Comparison of ENCODE assay signal across 1 cellular context in genomic region chr5:60699549-60700346, GRCh38.
TF ChIP-seq lines count a peak whose summit lies in the region.

TSS of gene DEPDC1B (minus strand) at chr5:60700166. CDS start at chr5:60700093, 73 bp downstream.

TF ChIP-seq in HepG2, 621 proteins besides CTCF, POLR2A, EP300 and RAD21 (continued from another document and continues in another):
- peak; percentile 7; the same call in 1 of the 2 replicates for TF ChIP-seq PAXIP1 (CRISPR knock-in tag; conservative IDR thresholded peaks at IDR 0.05)
- TF ChIP-seq ZBTB4 (CRISPR knock-in tag; IDR thresholded peaks at IDR 0.05; ENCODE audit: borderline replicate concordance): 0 out of 2 replicates have a peak, but pooled peaks have one; percentile 53
- peak; percentile 40; the same call in 1 of the 2 replicates for TF ChIP-seq ELK4 (CRISPR knock-in tag; IDR thresholded peaks at IDR 0.05; ENCODE audit: borderline replicate concordance)
- peak; percentile 63; the same call in 1 of the 2 replicates for TF ChIP-seq ZNF20 (CRISPR knock-in tag; IDR thresholded peaks at IDR 0.05)
- peak; percentile 41 for TF ChIP-seq HNRNPK (IDR thresholded peaks at IDR 0.05; ENCODE audit: low read depth, low read length, poor library complexity, severe bottlenecking)
- TF ChIP-seq KDM3A (CRISPR knock-in tag; IDR thresholded peaks at IDR 0.05; ENCODE audit: low read depth): peak; percentile 67; the same call in 1 of the 2 replicates
- TF ChIP-seq ZNF644 (CRISPR knock-in tag; IDR thresholded peaks at IDR 0.05; ENCODE audit: low read depth): no peak
- TF ChIP-seq ZNF282 (IDR thresholded peaks at IDR 0.05; ENCODE audit: partially characterized antibody): no peak
- TF ChIP-seq PHF5A (CRISPR knock-in tag; IDR thresholded peaks at IDR 0.05; ENCODE audit: low read depth, unreplicated experiment): no peak
- no peak for TF ChIP-seq ZNF224 (CRISPR knock-in tag; IDR thresholded peaks at IDR 0.05)
- 0 out of 2 replicates have a peak, but pooled peaks have one; percentile 19 for TF ChIP-seq ZNF629 (CRISPR knock-in tag; conservative IDR thresholded peaks at IDR 0.05)
- peak; percentile 81; the same call in 1 of the 2 replicates for TF ChIP-seq GLI4 (CRISPR knock-in tag; IDR thresholded peaks at IDR 0.05; ENCODE audit: borderline replicate concordance)
- no peak for TF ChIP-seq ATF7 (IDR thresholded peaks at IDR 0.05)
- TF ChIP-seq ATF7 (CRISPR knock-in tag; IDR thresholded peaks at IDR 0.05): no peak
- TF ChIP-seq ZNF468 (CRISPR knock-in tag; IDR thresholded peaks at IDR 0.05): peak; percentile 93; the same call in 1 of the 2 replicates
- no peak for TF ChIP-seq MBNL3 (CRISPR knock-in tag; conservative IDR thresholded peaks at IDR 0.05)
- 0 out of 2 replicates have a peak, but pooled peaks have one; percentile 30 for TF ChIP-seq ZNF512B (CRISPR knock-in tag; IDR thresholded peaks at IDR 0.05; ENCODE audit: borderline replicate concordance)
- TF ChIP-seq ZNF713 (CRISPR knock-in tag; IDR thresholded peaks at IDR 0.05): no peak
- no peak for TF ChIP-seq LRRFIP1 (CRISPR knock-in tag; conservative IDR thresholded peaks at IDR 0.05)
- no peak for TF ChIP-seq CHD4 (IDR thresholded peaks at IDR 0.05; ENCODE audit: borderline replicate concordance, low read length)
- TF ChIP-seq NR2C2 (CRISPR knock-in tag; IDR thresholded peaks at IDR 0.05; ENCODE audit: borderline replicate concordance): no peak
- TF ChIP-seq PRDM15 (CRISPR knock-in tag; IDR thresholded peaks at IDR 0.05): 0 out of 2 replicates have a peak, but pooled peaks have one; percentile 56
- no peak for TF ChIP-seq ETS1 (CRISPR knock-in tag; IDR thresholded peaks at IDR 0.05)
- no peak for TF ChIP-seq NCOA5 (CRISPR knock-in tag; IDR thresholded peaks at IDR 0.05)
- TF ChIP-seq ZNF232 (CRISPR knock-in tag; IDR thresholded peaks at IDR 0.05; ENCODE audit: borderline replicate concordance): no peak; the same call in 1 of the 2 replicates
- TF ChIP-seq SMAD1 (CRISPR knock-in tag; IDR thresholded peaks at IDR 0.05; ENCODE audit: borderline replicate concordance, low read depth): no peak; the same call in 1 of the 2 replicates
- TF ChIP-seq ISX (CRISPR knock-in tag; conservative IDR thresholded peaks at IDR 0.05): no peak
- 0 out of 2 replicates have a peak, but pooled peaks have one; percentile 16 for TF ChIP-seq MEIS1 (CRISPR knock-in tag; IDR thresholded peaks at IDR 0.05; ENCODE audit: borderline replicate concordance)
- no peak; the same call in 1 of the 2 replicates for TF ChIP-seq ZNF724P (CRISPR knock-in tag; IDR thresholded peaks at IDR 0.05; ENCODE audit: borderline replicate concordance)
- TF ChIP-seq ELF4 (CRISPR knock-in tag; IDR thresholded peaks at IDR 0.05; ENCODE audit: borderline replicate concordance): no peak; the same call in 1 of the 2 replicates
- no peak for TF ChIP-seq SRSF9 (IDR thresholded peaks at IDR 0.05; ENCODE audit: borderline replicate concordance, insufficient read depth, low read depth, low read length, poor library complexity, severe bottlenecking)
- TF ChIP-seq ZNF362 (CRISPR knock-in tag; IDR thresholded peaks at IDR 0.05; ENCODE audit: borderline replicate concordance): no peak; the same call in 1 of the 2 replicates
